ENCODE assay signal across 11 cellular contexts in the genomic region with DNA sequence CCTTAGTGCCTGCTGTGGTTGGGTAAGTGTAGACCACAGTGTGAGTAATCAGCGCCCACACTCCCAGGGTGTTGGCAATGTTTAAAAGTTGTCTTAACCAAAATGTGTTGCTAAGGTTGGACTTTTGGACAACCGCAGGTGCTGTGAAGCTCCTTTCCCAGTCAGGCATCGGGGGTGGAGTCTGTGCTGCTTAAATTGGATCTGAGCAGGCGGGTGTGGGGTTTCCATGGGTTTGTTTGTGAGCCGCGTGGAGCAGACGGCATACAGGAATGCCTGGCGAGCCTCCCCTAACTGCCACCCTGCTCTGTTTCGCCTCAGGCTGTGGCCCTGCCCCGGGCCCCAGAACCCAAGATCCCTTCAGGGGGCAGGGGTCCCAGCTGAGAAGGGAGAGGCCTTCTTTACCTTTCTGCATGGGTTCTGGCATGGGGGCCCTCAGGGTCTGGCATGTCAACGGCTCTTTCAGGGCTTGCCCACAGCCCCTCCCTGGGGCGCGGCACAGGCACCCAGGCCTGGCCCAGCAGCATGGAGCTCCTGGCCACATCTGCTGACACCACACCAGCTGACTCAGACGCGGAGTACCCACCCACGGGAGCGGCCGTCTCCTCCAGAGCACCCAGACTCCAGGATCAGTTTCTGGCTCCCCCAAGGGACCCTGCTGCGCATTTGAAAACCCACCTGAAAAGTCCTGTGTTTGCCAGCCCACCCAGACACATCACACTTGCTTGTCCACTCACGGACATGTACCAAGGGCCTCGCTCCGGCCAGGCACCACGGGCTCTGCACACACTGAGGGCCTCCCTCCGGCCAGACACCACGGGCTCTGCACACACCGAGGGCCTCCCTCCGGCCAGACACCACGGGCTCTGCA. TPM values are rescaled to one million over a fixed set of nuclear protein-coding genes. Genes with fewer than 3 reads are reported as not detected.
DNase-seq lines count a peak whose midpoint lies in the region; ATAC-seq and TF ChIP-seq lines count a peak whose summit lies in the region.
"Had no signal": no experiment of that assay in that cellular context is flagged by ENCODE, and none has a peak within 500 bp of the region (broad histone marks: within the 10 kb centered on the region; RNA-seq: fewer than 3 reads in every experiment).

No MANE protein-coding gene starts in this region.

- H3K9me3 Mint-ChIP-seq in CD8-positive, alpha-beta memory T cell, result peaks cover 0 to 17% (median 9%) of the 10 kb centered on the region in 5 donors

- peaks cover 44 to 60% (median 50%) of the 10 kb centered on the region in 3 donors for H3K4me1 Mint-ChIP-seq in CD8-positive, alpha-beta memory T cell

- no peaks in the 10 kb centered on the region for H4K20me1 ChIP-seq in osteoblast (ENCODE audit: insufficient read depth, low read length)

- DNase-seq in CD8-positive, alpha-beta memory T cell, result peak in 4 of 5 donors; percentile 49 to 84 (median 64)
- DNase-seq in NB4 (ENCODE audit: low read depth), result peak; percentile 93
- DNase-seq in erythroblast (lab: John Stamatoyannopoulos, UW), result peak; percentile 33 to 36
- peak; percentile 96 for DNase-seq in osteoblast (ENCODE audit: insufficient read length, low spot score, missing footprints)
- DNase-seq in NCI-H2171 treated with DMSO at 0.1 percent for 48 hours (lab: John Stamatoyannopoulos, UW), result no peak
- no peak for DNase-seq in NCI-H446 treated with DMSO at 0.1 percent for 48 hours (lab: John Stamatoyannopoulos, UW)
- no peak for DNase-seq in NCI-H1092 treated with DMSO at 0.1 percent for 48 hours (lab: John Stamatoyannopoulos, UW)
- DNase-seq: CD4-positive, CD25-positive, alpha-beta regulatory T cell; KBM-7; SK-N-SH had no signal

- no peak for TF ChIP-seq POLR2A in NB4 (IDR thresholded peaks at IDR 0.05; ENCODE audit: extremely low read depth, insufficient read length)
- no peak for TF ChIP-seq POLR2A in erythroblast (IDR thresholded peaks at IDR 0.05; ENCODE audit: low read length)

- no peak overlapping the region for H3K4me3 ChIP-seq in CD8-positive, alpha-beta memory T cell (ENCODE audit: low read length)
- H3K4me3 ChIP-seq in NB4 (ENCODE audit: low read depth, low read length) (no peak overlapping the region), osteoblast (ENCODE audit: insufficient read depth, low read length) (no peak overlapping the region)

- peak overlapping the region; percentile 24 to 95 (median 72) for H3K27ac Mint-ChIP-seq in CD8-positive, alpha-beta memory T cell
- H3K27ac Mint-ChIP-seq: CD4-positive, CD25-positive, alpha-beta regulatory T cell had no signal

- peaks cover 24% of the 10 kb centered on the region for H3K4me1 ChIP-seq in CD8-positive, alpha-beta memory T cell (ENCODE audit: insufficient read depth, low read length)
- H3K4me1 ChIP-seq in osteoblast (ENCODE audit: insufficient read depth, low read length), result peaks cover 13% of the 10 kb centered on the region

- peak overlapping the region; percentile 51 to 81 (median 75) for H3K4me3 Mint-ChIP-seq in CD8-positive, alpha-beta memory T cell
- H3K4me3 Mint-ChIP-seq: CD4-positive, CD25-positive, alpha-beta regulatory T cell had no signal

- H3K9me3 ChIP-seq in CD8-positive, alpha-beta memory T cell (ENCODE audit: low read length), result no peaks in the 10 kb centered on the region
- H3K9me3 ChIP-seq in osteoblast (ENCODE audit: low read depth, low read length), result peaks cover 3% of the 10 kb centered on the region

- CTCF ChIA-PET in CD8-positive, alpha-beta memory T cell (lab: Charles Lee), result interaction anchor here (2.2 kb wide), 1 partner anchor 10 kb away, joined by 8 read pairs; no protein-coding TSS in a partner anchor

- H3K79me2 ChIP-seq in osteoblast (ENCODE audit: insufficient read depth, low read length), result no peaks in the 10 kb centered on the region

- TF ChIP-seq CTCF in NB4 (IDR thresholded peaks at IDR 0.05; ENCODE audit: low read depth, low read length), result no peak
- no peak for TF ChIP-seq CTCF in osteoblast (IDR thresholded peaks at IDR 0.05; ENCODE audit: extremely low read depth, low read depth, low read length)

- POLR2A ChIA-PET in CD8-positive, alpha-beta memory T cell (lab: Charles Lee), result interaction anchor here (0.6 to 1.2 kb wide), 3 partner anchors 9 to 26 kb away, joined by 3 to 4 read pairs (median 3); no protein-coding TSS in a partner anchor

- no peaks in the 10 kb centered on the region for H3K36me3 ChIP-seq in CD8-positive, alpha-beta memory T cell (ENCODE audit: insufficient read depth, low read length)
- H3K36me3 ChIP-seq in osteoblast (ENCODE audit: insufficient read depth, low read length), result no peaks in the 10 kb centered on the region

- no peak overlapping the region for H3K27ac ChIP-seq in CD8-positive, alpha-beta memory T cell (ENCODE audit: low read depth, low read length)
- H3K27ac ChIP-seq in osteoblast (ENCODE audit: low read depth, low read length), result no peak overlapping the region

- no peak for ATAC-seq in GM19455 (IDR thresholded peaks at IDR 0.05; ENCODE audit: unreplicated experiment)

- H3K4me2 ChIP-seq in osteoblast (ENCODE audit: insufficient read depth, low read length), result no peak overlapping the region
- H3K4me2 ChIP-seq: SK-N-SH had no signal

- H3K27me3 Mint-ChIP-seq in CD8-positive, alpha-beta memory T cell, result peaks cover 4 to 5% of the 10 kb centered on the region in 2 donors

- H3K36me3 Mint-ChIP-seq in CD8-positive, alpha-beta memory T cell, result peaks cover 7 to 18% (median 10%) of the 10 kb centered on the region in 3 donors

- H2AFZ ChIP-seq in osteoblast (ENCODE audit: low read length), result no peak overlapping the region

- peaks cover under 1% of the 10 kb centered on the region for H3K27me3 ChIP-seq in CD8-positive, alpha-beta memory T cell (ENCODE audit: insufficient read depth, low read length, poor library complexity, severe bottlenecking)
- H3K27me3 ChIP-seq in osteoblast (ENCODE audit: insufficient read depth, low read length), result peaks cover under 1% of the 10 kb centered on the region

RNA-seq across cellular contexts. Expression of a gene that starts 5.1 kb away (rescaled TPM):
- total RNA-seq in CD8-positive, alpha-beta memory T cell, result 1 to 10 TPM; 2.7 to 3.1 TPM
- polyA plus RNA-seq in CD8-positive, alpha-beta memory T cell, result 43.9 TPM
- total RNA-seq in osteoblast, result 29.8 and 38.7 TPM in 2 replicates

Comparison
In these comparisons a context has a peak if more than half of its experiments do, and no peak if none do; other contexts are left out.
1. DNase-seq: peak in CD8-positive, alpha-beta memory T cell (4 of 5), NB4 (single experiment), erythroblast (2 of 2) and osteoblast (single experiment); none in NCI-H2171 treated with DMSO at 0.1 percent for 48 hours (single experiment), NCI-H446 treated with DMSO at 0.1 percent for 48 hours (single experiment) and NCI-H1092 treated with DMSO at 0.1 percent for 48 hours (single experiment).